In the genomic region with DNA sequence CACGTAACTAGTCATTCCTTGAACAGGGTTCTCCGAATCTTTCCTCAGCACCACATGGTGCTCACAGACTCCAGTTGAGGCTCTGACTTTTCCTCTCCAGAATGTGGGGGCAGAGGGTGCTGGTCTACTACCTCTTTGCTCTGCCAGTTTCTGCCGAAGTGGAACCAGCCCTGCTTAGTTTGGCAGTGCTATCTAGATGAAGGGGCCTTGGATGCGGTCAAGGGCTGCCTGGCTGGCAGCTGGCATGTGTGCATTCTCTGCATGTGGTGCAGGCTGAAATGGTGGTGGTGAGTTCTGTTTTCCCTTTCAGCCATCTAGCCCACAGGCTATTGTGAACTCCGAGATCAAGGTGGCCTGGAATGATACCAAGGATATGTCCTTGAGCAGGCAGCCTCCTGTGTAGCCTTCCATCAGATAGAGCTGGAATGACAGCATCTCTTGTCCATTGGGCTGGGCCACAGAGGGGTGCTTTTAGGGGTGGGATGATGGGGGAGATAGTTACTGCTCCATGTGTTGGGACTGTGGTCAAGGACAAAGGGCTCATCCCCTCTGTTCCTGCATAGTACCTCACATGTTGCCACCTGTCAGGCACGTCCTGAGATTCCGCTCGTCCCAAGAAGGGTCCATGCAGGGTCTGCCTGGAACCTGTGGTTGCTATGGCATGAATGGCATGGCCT, we compare ENCODE assay signal across 8 cellular contexts. TPM values are rescaled to one million over a fixed set of nuclear protein-coding genes. Genes with fewer than 3 reads are reported as not detected.
DNase-seq lines count a peak whose midpoint lies in the region; ATAC-seq, FAIRE-seq and TF ChIP-seq lines count a peak whose summit lies in the region.

No MANE protein-coding gene starts in this region.

- H3K36me3 Mint-ChIP-seq in Caco-2 (ENCODE audit: insufficient read depth, unreplicated experiment), result peaks cover 65% of the 10 kb centered on the region

- no peak for TF ChIP-seq CTCF in Caco-2 (IDR thresholded peaks at IDR 0.05; ENCODE audit: insufficient read depth in 1 of 2, low read depth in 1 of 2, low read length in 1 of 2, severe bottlenecking in 1 of 2, unreplicated experiment in 1 of 2)
- TF ChIP-seq CTCF in Peyer's patch (IDR thresholded peaks at IDR 0.05), result no peak
- no peak for TF ChIP-seq CTCF in endothelial cell of umbilical vein (IDR thresholded peaks at IDR 0.05; ENCODE audit: extremely low read depth in 1 of 2, insufficient read depth in 1 of 2, low read depth in 1 of 2, low read length in 2 of 2)
- no peak for TF ChIP-seq CTCF in parathyroid adenoma (IDR thresholded peaks at IDR 0.05)

- BruUV-seq in Caco-2 (replicated peaks; lab: Mats Ljungman, UMichigan), result no TSS peak
- TSS peak; percentile 25 for BruUV-seq in endothelial cell of umbilical vein (replicated peaks; lab: Mats Ljungman, UMichigan)

- no peaks in the 10 kb centered on the region for H3K9me3 ChIP-seq in Caco-2
- no peaks in the 10 kb centered on the region for H3K9me3 ChIP-seq in Peyer's patch
- H3K9me3 ChIP-seq in endothelial cell of umbilical vein (replicated peaks; ENCODE audit: control insufficient read depth, insufficient read depth, low read length), result no peaks in the 10 kb centered on the region
- no peaks in the 10 kb centered on the region for H3K9me3 ChIP-seq in parathyroid adenoma (ENCODE audit: control insufficient read depth, low read length)

- H3K4me3 Mint-ChIP-seq in Caco-2 (ENCODE audit: unreplicated experiment), result peak overlapping the region; percentile 88

- no peak for FAIRE-seq in endothelial cell of umbilical vein (lab: Jason Lieb, UNC)

- H3K27me3 Mint-ChIP-seq in Caco-2 (ENCODE audit: insufficient read depth, unreplicated experiment), result no peaks in the 10 kb centered on the region

- H2AFZ ChIP-seq in endothelial cell of umbilical vein (ENCODE audit: low read depth, low read length) (no peak overlapping the region), parathyroid adenoma (no peak overlapping the region)

- H3K9me1 ChIP-seq in endothelial cell of umbilical vein (replicated peaks; ENCODE audit: control insufficient read depth, extremely low read depth, insufficient read depth, low read length), result no peaks in the 10 kb centered on the region

- no peak for ATAC-seq in HG02588 (IDR thresholded peaks at IDR 0.05; ENCODE audit: unreplicated experiment)
- no peak for ATAC-seq in GM18511 (IDR thresholded peaks at IDR 0.05; ENCODE audit: unreplicated experiment)

- H3K27me3 ChIP-seq in Caco-2 (replicated peaks; ENCODE audit: control insufficient read depth, insufficient read depth, low read length) (no peaks in the 10 kb centered on the region), Peyer's patch (no peaks in the 10 kb centered on the region), endothelial cell of umbilical vein (ENCODE audit: control insufficient read depth in 2 of 2, insufficient read depth in 2 of 2, low read length in 2 of 2) (no peaks in the 10 kb centered on the region), parathyroid adenoma (ENCODE audit: control insufficient read depth, insufficient read depth, low read length) (no peaks in the 10 kb centered on the region)

- dilution Hi-C loops in endothelial cell of umbilical vein (cut with MboI; ENCODE audit: extremely low pct_ligation_motif_present, low sequenced_read_pairs), result no loop called here

- H3K4me3 ChIP-seq in Caco-2 (ENCODE audit: low read depth, low read length), result peak overlapping the region; percentile 76
- peak overlapping the region; percentile 73 to 99 (median 93) for H3K4me3 ChIP-seq in Peyer's patch
- H3K4me3 ChIP-seq in endothelial cell of umbilical vein (replicated peaks in 1 of 3; ENCODE audit: insufficient read depth in 1 of 3, low read depth in 1 of 3, low read length in 3 of 3), result peak overlapping the region in 1 of 3 experiments; percentile 53
- peak overlapping the region; percentile 85 for H3K4me3 ChIP-seq in parathyroid adenoma (ENCODE audit: low read depth, low read length)

- H3K4me1 ChIP-seq in Caco-2, result peaks cover 15% of the 10 kb centered on the region
- peaks cover 0 to 40% (median 7%) of the 10 kb centered on the region in 4 donors for H3K4me1 ChIP-seq in Peyer's patch
- H3K4me1 ChIP-seq in endothelial cell of umbilical vein (ENCODE audit: control insufficient read depth, extremely low read depth, insufficient read depth, low read length), result peaks cover 12% of the 10 kb centered on the region
- H3K4me1 ChIP-seq in parathyroid adenoma, result peaks cover 26% of the 10 kb centered on the region

- H3K9me3 Mint-ChIP-seq in Caco-2 (ENCODE audit: unreplicated experiment), result no peaks in the 10 kb centered on the region

- H3K36me3 ChIP-seq in Caco-2 (ENCODE audit: control insufficient read depth, insufficient read depth, low read length), result peaks cover 6% of the 10 kb centered on the region
- peaks cover 0 to 34% (median 5%) of the 10 kb centered on the region in 3 donors for H3K36me3 ChIP-seq in Peyer's patch
- peaks cover 0 to 12% of the 10 kb centered on the region in 2 experiments for H3K36me3 ChIP-seq in endothelial cell of umbilical vein (ENCODE audit: control insufficient read depth in 2 of 2, extremely low read depth in 1 of 2, insufficient read depth in 2 of 2, low read length in 2 of 2)
- no peaks in the 10 kb centered on the region for H3K36me3 ChIP-seq in parathyroid adenoma (ENCODE audit: control insufficient read depth, insufficient read depth, low read length)

- H3K9ac ChIP-seq in endothelial cell of umbilical vein (replicated peaks; ENCODE audit: extremely low read depth, insufficient read depth, low read length), result no peak overlapping the region
- no peak overlapping the region for H3K9ac ChIP-seq in parathyroid adenoma

- POLR2A ChIA-PET in Caco-2 (lab: Charles Lee), result interaction anchor here (3.0 kb wide), 1 partner anchor 78 kb away, joined by 59 read pairs; the partner anchor contains the start of gene SRSF1
- POLR2A ChIA-PET in endothelial cell of umbilical vein (lab: Charles Lee), result interaction anchor here (2.5 kb wide), 1 partner anchor 78 kb away, joined by 19 read pairs; the partner anchor contains the start of gene SRSF1

- H3K79me2 ChIP-seq in endothelial cell of umbilical vein (ENCODE audit: control insufficient read depth, insufficient read depth, low read length) (peaks cover 48% of the 10 kb centered on the region), parathyroid adenoma (peaks cover 57% of the 10 kb centered on the region)

- H3K27ac Mint-ChIP-seq in Caco-2 (ENCODE audit: unreplicated experiment), result peak overlapping the region; percentile 45

- intact Hi-C loops in Caco-2 (cut with micrococcal nuclease; ENCODE audit: unreplicated experiment) (no loop called here), endothelial cell of umbilical vein (cut with micrococcal nuclease) (loop anchor here (2.0 kb wide), 3 partner anchors 28 to 1000 kb away; partner anchors contain the start of genes AKAP1 and MKS1)

- H3K4me2 ChIP-seq in endothelial cell of umbilical vein (ENCODE audit: insufficient read depth, low read length) (peak overlapping the region; percentile 84), parathyroid adenoma (ENCODE audit: low read length) (peak overlapping the region; percentile 77)

- peaks cover 4% of the 10 kb centered on the region for H4K20me1 ChIP-seq in endothelial cell of umbilical vein (replicated peaks; ENCODE audit: control insufficient read depth, extremely low read depth, insufficient read depth, low read length)

- peaks cover 8% of the 10 kb centered on the region for H3K4me1 Mint-ChIP-seq in Caco-2 (ENCODE audit: low read depth, unreplicated experiment)

- TF ChIP-seq POLR2A in Peyer's patch (IDR thresholded peaks at IDR 0.05) (no peak), endothelial cell of umbilical vein (IDR thresholded peaks at IDR 0.05; ENCODE audit: low read depth, low read length) (no peak)

- H3K27ac ChIP-seq in Peyer's patch (peak overlapping the region in 1 of 4 donors; percentile 98), endothelial cell of umbilical vein (ENCODE audit: insufficient read depth, low read depth, low read length) (no peak overlapping the region), parathyroid adenoma (peak overlapping the region; percentile 93)

- CTCF ChIA-PET in Caco-2 (lab: Charles Lee), result interaction anchor here (1.3 kb wide), 1 partner anchor 86 kb away, joined by 5 read pairs; no protein-coding TSS in a partner anchor
- CTCF ChIA-PET in endothelial cell of umbilical vein (lab: Charles Lee), result no interaction called here

- DNase-seq in Caco-2 (no peak), Peyer's patch (no peak), endothelial cell of umbilical vein (ENCODE audit: low read depth, low spot score) (no peak), NCI-H187 (lab: John Stamatoyannopoulos, UW) (no peak), EL (no peak)

TF ChIP-seq in endothelial cell of umbilical vein, 7 proteins besides CTCF, POLR2A, EP300 and RAD21:
- TF ChIP-seq, protein P1, sequence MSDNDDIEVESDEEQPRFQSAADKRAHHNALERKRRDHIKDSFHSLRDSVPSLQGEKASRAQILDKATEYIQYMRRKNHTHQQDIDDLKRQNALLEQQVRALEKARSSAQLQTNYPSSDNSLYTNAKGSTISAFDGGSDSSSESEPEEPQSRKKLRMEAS (IDR thresholded peaks at IDR 0.05; ENCODE audit: insufficient read depth, insufficient read length), result no peak
- TF ChIP-seq FOS (IDR thresholded peaks at IDR 0.05; ENCODE audit: borderline replicate concordance, insufficient read depth, low read length) (no peak), JUN (IDR thresholded peaks at IDR 0.05; ENCODE audit: borderline replicate concordance, insufficient read depth, insufficient read length, low read depth) (no peak), POLR2AphosphoS5 (IDR thresholded peaks at IDR 0.05; ENCODE audit: insufficient read depth, low read depth, low read length) (no peak), EZH2 (IDR thresholded peaks at IDR 0.05; ENCODE audit: borderline replicate concordance, low read depth, low read length, severe bottlenecking) (no peak), GATA2 (IDR thresholded peaks at IDR 0.05; ENCODE audit: insufficient read depth, insufficient read length, low read depth, low read length) (no peak), MYC (IDR thresholded peaks at IDR 0.05; ENCODE audit: low read depth, low read length) (no peak)

RNA-seq across cellular contexts. Expression of gene DYNLL2, which starts 2.0 kb away (rescaled TPM):
- 67.8 and 80.6 TPM in 2 replicates for total RNA-seq in Caco-2 (2022)
- 10 to 100 TPM; 18.2 to 23.9 (median 23.8) TPM for total RNA-seq in Peyer's patch
- total RNA-seq in endothelial cell of umbilical vein, result 17.1 and 19.0 TPM in 2 replicates
- 6.8 and 7.4 TPM in 2 replicates for polyA plus RNA-seq in endothelial cell of umbilical vein
- 8.7 and 9.7 TPM in 2 replicates for polyA plus RNA-seq in endothelial cell of umbilical vein (2011; cell fraction: cytosol; rRNA removed)
- polyA plus RNA-seq in endothelial cell of umbilical vein (2011; cell fraction: nucleus; rRNA removed), result 7.1 and 8.2 TPM in 2 replicates
- 18.8 and 21.5 TPM in 2 replicates for polyA plus RNA-seq in endothelial cell of umbilical vein (2012)
- 13.5 and 14.1 TPM in 2 replicates for polyA minus RNA-seq in endothelial cell of umbilical vein
- polyA minus RNA-seq in endothelial cell of umbilical vein (2011; cell fraction: cytosol; rRNA and poly(A)+ RNA removed), result 6.1 TPM
- polyA minus RNA-seq in endothelial cell of umbilical vein (2011; cell fraction: nucleus; rRNA and poly(A)+ RNA removed), result 4.0 and 6.0 TPM in 2 replicates
